Comparison of ENCODE assay signal across 8 cellular contexts in the genomic region with DNA sequence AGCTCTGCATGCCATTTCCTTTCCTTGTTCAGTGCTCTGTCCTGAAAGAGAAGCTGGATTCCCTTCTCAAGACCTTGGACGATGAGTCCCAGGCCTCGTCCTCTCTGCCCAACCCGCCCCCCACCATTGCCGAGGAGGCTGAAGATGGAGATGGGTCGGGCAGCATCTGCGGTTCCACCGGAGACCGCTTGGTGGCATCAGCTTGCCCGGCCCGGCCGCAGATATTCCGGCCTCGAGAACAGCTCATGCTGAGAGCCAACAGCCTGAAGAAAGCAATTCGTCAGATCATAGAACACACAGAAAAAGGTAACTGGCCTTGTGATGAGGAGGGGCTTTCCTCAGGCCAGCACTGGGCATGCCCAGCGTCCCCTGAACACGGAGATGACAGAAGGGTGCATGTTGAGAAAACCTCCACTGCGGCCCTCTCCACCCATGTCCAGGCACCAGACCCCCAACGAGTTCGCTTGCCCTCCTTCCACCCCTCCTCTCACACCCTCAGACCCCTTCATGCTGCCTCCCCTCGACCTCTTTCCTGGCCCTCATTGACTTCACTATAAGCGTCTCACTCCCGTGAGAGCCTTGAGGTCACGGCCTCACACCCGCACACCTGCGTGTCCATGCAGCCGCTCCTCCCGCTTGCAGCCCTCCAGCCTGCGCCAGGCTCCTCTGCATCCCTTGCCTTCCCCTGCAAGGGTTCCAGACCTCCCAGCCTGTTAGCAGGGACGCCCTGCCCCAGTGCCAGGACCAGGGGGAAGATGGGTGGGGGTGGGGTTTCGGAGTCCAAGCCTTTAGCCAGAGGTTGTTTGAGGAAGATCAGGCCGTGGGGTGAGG.
A peak's percentile ranks its signal among the peaks of the same experiment; 100 is the strongest.
DNase-seq lines count a peak whose midpoint lies in the region; ATAC-seq and TF ChIP-seq lines count a peak whose summit lies in the region.

No MANE protein-coding gene starts in this region.

- H3K79me2 ChIP-seq in osteoblast (ENCODE audit: insufficient read depth, low read length), result no peaks in the 10 kb centered on the region

- peak; percentile 68 for TF ChIP-seq CTCF in osteoblast (IDR thresholded peaks at IDR 0.05; ENCODE audit: extremely low read depth, low read depth, low read length)

- no peak overlapping the region for H3K4me3 ChIP-seq in osteoblast (ENCODE audit: insufficient read depth, low read length)

- no peak for ATAC-seq in HG03469 (IDR thresholded peaks at IDR 0.05; ENCODE audit: unreplicated experiment)
- no peak for ATAC-seq in GM21528 (IDR thresholded peaks at IDR 0.05; ENCODE audit: low FRiP score, unreplicated experiment)
- no peak for ATAC-seq in GM21576 (IDR thresholded peaks at IDR 0.05; ENCODE audit: unreplicated experiment)

- no peak overlapping the region for H3K4me2 ChIP-seq in osteoblast (ENCODE audit: insufficient read depth, low read length)

- no peak overlapping the region for H2AFZ ChIP-seq in osteoblast (ENCODE audit: low read length)

- no peaks in the 10 kb centered on the region for H3K4me1 ChIP-seq in osteoblast (ENCODE audit: insufficient read depth, low read length)

- no peaks in the 10 kb centered on the region for H4K20me1 ChIP-seq in osteoblast (ENCODE audit: insufficient read depth, low read length)

- no peak overlapping the region for H3K27ac ChIP-seq in osteoblast (ENCODE audit: low read depth, low read length)

- H3K27me3 ChIP-seq in osteoblast (ENCODE audit: insufficient read depth, low read length), result no peaks in the 10 kb centered on the region

- H3K9me3 ChIP-seq in osteoblast (ENCODE audit: low read depth, low read length), result no peaks in the 10 kb centered on the region

- DNase-seq in EH (ENCODE audit: low read depth), result peak; percentile 71
- peak; percentile 43 for DNase-seq in OCI-M1 (lab: John Stamatoyannopoulos, UW)
- peak; percentile 23 for DNase-seq in fibroblast of the conjunctiva (ENCODE audit: low read depth)
- peak; percentile 97 for DNase-seq in osteoblast (ENCODE audit: insufficient read length, low spot score, missing footprints)
- DNase-seq in NCI-H146 (lab: John Stamatoyannopoulos, UW), result no peak

- peaks cover 11% of the 10 kb centered on the region for H3K36me3 ChIP-seq in osteoblast (ENCODE audit: insufficient read depth, low read length)
